ENCODE assay signal across 18 cellular contexts in genomic region chr7:2596636-2597635, GRCh38.
"Had no signal": no experiment of that assay in that cellular context is flagged by ENCODE, and none has a peak within 500 bp of the region (broad histone marks: within the 10 kb centered on the region; RNA-seq: fewer than 3 reads in every experiment).

No MANE protein-coding gene starts in this region.

- H3K27me3 ChIP-seq: body of pancreas, neutrophil, upper lobe of right lung had no signal

- H3K9me3 ChIP-seq: body of pancreas, neutrophil, upper lobe of right lung had no signal

- H3K27ac ChIP-seq: body of pancreas, coronary artery, neutrophil, parathyroid adenoma, upper lobe of right lung had no signal

- H3K79me2 ChIP-seq: parathyroid adenoma had no signal

- DNase-seq: activated CD4-positive, alpha-beta T cell treated with anti-CD3 and anti-CD28 coated beads, Interleukin-2, amount 10 ng/mL, durations not matched to agents 7 days and 5 days; activated CD8-positive, alpha-beta T cell treated with anti-CD3 and anti-CD28 coated beads, Interleukin-2, amount 10 ng/mL, durations not matched to agents 7 days and 5 days; activated naive CD4-positive, alpha-beta T cell treated with anti-CD3 and anti-CD28 coated beads for 36 hours; activated T-cell treated with anti-CD3 and anti-CD28 coated beads, Interleukin-2, amount 50 U/mL, for 24 hours; body of pancreas; caudate nucleus; immature natural killer cell; mesenchymal stem cell; naive thymus-derived CD4-positive, alpha-beta T cell; stimulated activated CD4-positive, alpha-beta T cell treated with anti-CD3 and anti-CD28 coated beads, Interleukin-4, amount 100 ng/mL, for 4 hours; upper lobe of right lung had no signal

- ATAC-seq: activated CD4-positive, CD25-positive, alpha-beta regulatory T cell treated with anti-CD3 and anti-CD28 coated beads, Interleukin-2, amount 50 U/mL, for 24 hours; activated CD8-positive, alpha-beta T cell treated with anti-CD3 and anti-CD28 coated beads, Interleukin-2, amount 10 ng/mL, durations not matched to agents 7 days and 5 days; body of pancreas; naive thymus-derived CD4-positive, alpha-beta T cell; sciatic nerve; stimulated activated memory B cell treated with anti-CD40 and anti-IgM and Interleukin-4, amounts not matched to agents 10 μg/mL and 1 μg/mL and 100 μg/mL, for 72 hours; upper lobe of right lung had no signal

- FAIRE-seq: endometrium had no signal

- H3K4me1 ChIP-seq: body of pancreas, parathyroid adenoma, upper lobe of right lung had no signal

- H2AFZ ChIP-seq: parathyroid adenoma had no signal

- H3K4me3 ChIP-seq: body of pancreas, coronary artery, upper lobe of right lung had no signal

- H3K9ac ChIP-seq: parathyroid adenoma had no signal
